Comparison of ENCODE assay signal across 15 cellular contexts in genomic region chr5:161421067-161421466, GRCh38.
DNase-seq lines count a peak whose midpoint lies in the region; ATAC-seq and TF ChIP-seq lines count a peak whose summit lies in the region.
"Had no signal": no experiment of that assay in that cellular context is flagged by ENCODE, and none has a peak within 500 bp of the region (broad histone marks: within the 10 kb centered on the region; RNA-seq: fewer than 3 reads in every experiment).

No MANE protein-coding gene starts in this region.

- POLR2A ChIA-PET in HEK293 (lab: Yijun Ruan, JAX), result no interaction called here

- H2BK120ac ChIP-seq in mesendoderm (ENCODE audit: low read depth, low read length), result no peak overlapping the region

- H3K9ac ChIP-seq in mesendoderm (ENCODE audit: low read length), result no peak overlapping the region

- H2BK15ac ChIP-seq in mesendoderm (replicated peaks; ENCODE audit: low read depth), result no peak overlapping the region

- no peak overlapping the region for H3K4me2 ChIP-seq in GM23338
- no peak overlapping the region for H3K4me2 ChIP-seq in mesendoderm (ENCODE audit: low read length)
- H3K4me2 ChIP-seq: A549 had no signal

- H3K27ac Mint-ChIP-seq in GM23338, result 0 out of 2 replicates have a peak overlapping the region, but pooled peaks have one; percentile 2
- H3K27ac Mint-ChIP-seq: CD4-positive, alpha-beta memory T cell had no signal

- H2AFZ ChIP-seq in GM23338, result no peak overlapping the region

- H3K56ac ChIP-seq in mesendoderm (ENCODE audit: low read length), result no peak overlapping the region

- H3K9me2 ChIP-seq in GM23338 (ENCODE audit: insufficient read depth), result no peaks in the 10 kb centered on the region

- no peaks in the 10 kb centered on the region for H4K20me1 ChIP-seq in GM23338 (replicated peaks; ENCODE audit: insufficient read depth)

- H3K36me3 ChIP-seq in GM23338 (ENCODE audit: insufficient read depth), result no peaks in the 10 kb centered on the region
- H3K36me3 ChIP-seq in HEK293 (ENCODE audit: control insufficient read depth in 2 of 2, insufficient read depth in 1 of 2, low read length in 2 of 2), result no peaks in the 10 kb centered on the region
- H3K36me3 ChIP-seq in mesendoderm (ENCODE audit: control insufficient read depth, insufficient read depth, low read length), result no peaks in the 10 kb centered on the region
- H3K36me3 ChIP-seq: BE2C had no signal

- H3K4me1 ChIP-seq in GM23338 (ENCODE audit: insufficient read depth) (no peaks in the 10 kb centered on the region), HEK293 (ENCODE audit: control insufficient read depth, insufficient read depth, low read length) (no peaks in the 10 kb centered on the region), mesendoderm (ENCODE audit: control insufficient read depth, low read depth, low read length) (peaks cover 6% of the 10 kb centered on the region)
- H3K4me1 ChIP-seq: A549, BE2C had no signal

- no peak for DNase-seq in GM23338 (ENCODE audit: low spot score)
- DNase-seq in NCI-H345 (lab: John Stamatoyannopoulos, UW), result peak; percentile 67
- peak; percentile 21 for DNase-seq in mesendoderm
- no peak for DNase-seq in stimulated activated naive CD8-positive, alpha-beta T cell treated with anti-CD3 and anti-CD28 coated beads, Interleukin-15, Interleukin-2, amounts not matched to agents 100 U/mL and 50 U/mL, for 24 hours
- DNase-seq in D341Med (ENCODE audit: low spot score), result no peak
- DNase-seq: BE2C; CD4-positive, alpha-beta memory T cell; DMS53; GF-D8; IMR-90 had no signal

- no peak overlapping the region for H3K4ac ChIP-seq in mesendoderm (ENCODE audit: low read depth, low read length)

- no peaks in the 10 kb centered on the region for H3K36me3 Mint-ChIP-seq in GM23338 (ENCODE audit: low read depth)
- H3K36me3 Mint-ChIP-seq: CD4-positive, alpha-beta memory T cell had no signal

- ATAC-seq in GM23338 (no peak), HG03457 (IDR thresholded peaks at IDR 0.05; ENCODE audit: unreplicated experiment) (no peak)
- ATAC-seq in stimulated activated naive CD8-positive, alpha-beta T cell treated with anti-CD3 and anti-CD28 coated beads, Interleukin-15, Interleukin-2, amounts not matched to agents 100 U/mL and 50 U/mL, for 24 hours, result no peak
- ATAC-seq: A549, HCT116 had no signal

- H3K9me3 Mint-ChIP-seq in GM23338, result no peaks in the 10 kb centered on the region

- H3K79me1 ChIP-seq in mesendoderm (ENCODE audit: low read length), result no peaks in the 10 kb centered on the region

- H3K18ac ChIP-seq in mesendoderm (ENCODE audit: low read length), result no peak overlapping the region

- no peak overlapping the region for H4K8ac ChIP-seq in mesendoderm (ENCODE audit: low read depth, low read length)

- H3K27ac ChIP-seq in GM23338 (ENCODE audit: low read depth) (no peak overlapping the region), HEK293 (ENCODE audit: extremely low read depth, low read depth, low read length) (no peak overlapping the region), mesendoderm (ENCODE audit: low read depth, low read length) (no peak overlapping the region)
- H3K27ac ChIP-seq: A549, C4-2B had no signal

- H4K5ac ChIP-seq in mesendoderm (ENCODE audit: low read length), result no peak overlapping the region

- no peak overlapping the region for H3K23ac ChIP-seq in mesendoderm (ENCODE audit: low read length)

- no peaks in the 10 kb centered on the region for H3K79me2 ChIP-seq in GM23338 (replicated peaks; ENCODE audit: insufficient read depth)
- no peaks in the 10 kb centered on the region for H3K79me2 ChIP-seq in mesendoderm (ENCODE audit: control insufficient read depth, insufficient read depth, low read length)

- H2BK5ac ChIP-seq in mesendoderm (ENCODE audit: low read length), result no peak overlapping the region

- TF ChIP-seq CTCF in GM23338 (conservative IDR thresholded peaks at IDR 0.05; ENCODE audit: low read depth in 2 of 2) (no peak), HEK293 (tag by site-specific recombination; IDR thresholded peaks at IDR 0.05) (no peak)

- peaks cover 3% of the 10 kb centered on the region for H3K27me3 Mint-ChIP-seq in GM23338 (ENCODE audit: insufficient read depth, low read depth, poor library complexity)
- H3K27me3 Mint-ChIP-seq: CD4-positive, alpha-beta memory T cell had no signal

- no peaks in the 10 kb centered on the region for H3F3A ChIP-seq in GM23338 (replicated peaks; ENCODE audit: low read depth)

- H3K4me3 ChIP-seq in GM23338 (no peak overlapping the region), HEK293 (ENCODE audit: low read depth, low read length) (no peak overlapping the region), mesendoderm (ENCODE audit: low read length) (no peak overlapping the region)
- H3K4me3 ChIP-seq: A549 had no signal

- H3K9me3 ChIP-seq in HEK293 (ENCODE audit: control insufficient read depth, insufficient read depth, low read depth, low read length), result no peaks in the 10 kb centered on the region
- H3K9me3 ChIP-seq: A549, BE2C had no signal

- H2AK5ac ChIP-seq in mesendoderm (ENCODE audit: low read length), result no peak overlapping the region

- CTCF ChIA-PET in HEK293 (lab: Yijun Ruan, JAX), result no interaction called here

- no CpG with 5 or more reads among the region's 4 CpGs for WGBS in mesendoderm (ENCODE audit: extremely low coverage, insufficient coverage, low lambda C conversion rate)

- no peak overlapping the region for H3K4me3 Mint-ChIP-seq in GM23338
- H3K4me3 Mint-ChIP-seq: CD4-positive, alpha-beta memory T cell had no signal

- no peaks in the 10 kb centered on the region for H3K27me3 ChIP-seq in GM23338 (ENCODE audit: insufficient read depth)
- H3K27me3 ChIP-seq in mesendoderm (ENCODE audit: insufficient read depth, low read length, poor library complexity), result no peaks in the 10 kb centered on the region
- H3K27me3 ChIP-seq: BE2C had no signal

- peaks cover 11% of the 10 kb centered on the region for H3K4me1 Mint-ChIP-seq in GM23338
- H3K4me1 Mint-ChIP-seq: CD4-positive, alpha-beta memory T cell had no signal

TF ChIP-seq in GM23338, 12 proteins besides CTCF, POLR2A, EP300 and RAD21 (continues in another document):
- TF ChIP-seq, protein P1, sequence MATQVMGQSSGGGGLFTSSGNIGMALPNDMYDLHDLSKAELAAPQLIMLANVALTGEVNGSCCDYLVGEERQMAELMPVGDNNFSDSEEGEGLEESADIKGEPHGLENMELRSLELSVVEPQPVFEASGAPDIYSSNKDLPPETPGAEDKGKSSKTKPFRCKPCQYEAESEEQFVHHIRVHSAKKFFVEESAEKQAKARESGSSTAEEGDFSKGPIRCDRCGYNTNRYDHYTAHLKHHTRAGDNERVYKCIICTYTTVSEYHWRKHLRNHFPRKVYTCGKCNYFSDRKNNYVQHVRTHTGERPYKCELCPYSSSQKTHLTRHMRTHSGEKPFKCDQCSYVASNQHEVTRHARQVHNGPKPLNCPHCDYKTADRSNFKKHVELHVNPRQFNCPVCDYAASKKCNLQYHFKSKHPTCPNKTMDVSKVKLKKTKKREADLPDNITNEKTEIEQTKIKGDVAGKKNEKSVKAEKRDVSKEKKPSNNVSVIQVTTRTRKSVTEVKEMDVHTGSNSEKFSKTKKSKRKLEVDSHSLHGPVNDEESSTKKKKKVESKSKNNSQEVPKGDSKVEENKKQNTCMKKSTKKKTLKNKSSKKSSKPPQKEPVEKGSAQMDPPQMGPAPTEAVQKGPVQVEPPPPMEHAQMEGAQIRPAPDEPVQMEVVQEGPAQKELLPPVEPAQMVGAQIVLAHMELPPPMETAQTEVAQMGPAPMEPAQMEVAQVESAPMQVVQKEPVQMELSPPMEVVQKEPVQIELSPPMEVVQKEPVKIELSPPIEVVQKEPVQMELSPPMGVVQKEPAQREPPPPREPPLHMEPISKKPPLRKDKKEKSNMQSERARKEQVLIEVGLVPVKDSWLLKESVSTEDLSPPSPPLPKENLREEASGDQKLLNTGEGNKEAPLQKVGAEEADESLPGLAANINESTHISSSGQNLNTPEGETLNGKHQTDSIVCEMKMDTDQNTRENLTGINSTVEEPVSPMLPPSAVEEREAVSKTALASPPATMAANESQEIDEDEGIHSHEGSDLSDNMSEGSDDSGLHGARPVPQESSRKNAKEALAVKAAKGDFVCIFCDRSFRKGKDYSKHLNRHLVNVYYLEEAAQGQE (IDR thresholded peaks at IDR 0.05; ENCODE audit: unreplicated experiment), result no peak
- TF ChIP-seq STAT1 (IDR thresholded peaks at IDR 0.05; ENCODE audit: unreplicated experiment), result no peak
- no peak for TF ChIP-seq EZH2 (IDR thresholded peaks at IDR 0.05; ENCODE audit: low read depth, unreplicated experiment)

TF ChIP-seq in HEK293, 187 proteins besides CTCF, POLR2A, EP300 and RAD21:
- TF ChIP-seq AEBP2 (tag by site-specific recombination; IDR thresholded peaks at IDR 0.05; ENCODE audit: borderline replicate concordance) (no peak), ZNF785 (tag by site-specific recombination; IDR thresholded peaks at IDR 0.05) (no peak), ZNF664 (tag by site-specific recombination; IDR thresholded peaks at IDR 0.05) (no peak), ZNF404 (tag by site-specific recombination; IDR thresholded peaks at IDR 0.05) (no peak), OSR2 (tag by site-specific recombination; IDR thresholded peaks at IDR 0.05) (no peak), ZIC2 (tag by site-specific recombination; IDR thresholded peaks at IDR 0.05) (peak; percentile 78)

Comparison
In these comparisons a context has a peak if more than half of its experiments do, and no peak if none do; other contexts are left out.
1. DNase-seq: peak in NCI-H345 (single experiment) and mesendoderm (single experiment); none in GM23338 (single experiment), stimulated activated naive CD8-positive, alpha-beta T cell treated with anti-CD3 and anti-CD28 coated beads, Interleukin-15, Interleukin-2, amounts not matched to agents 100 U/mL and 50 U/mL, for 24 hours (single experiment) and D341Med (single experiment).